Comparison of ENCODE assay signal across 37 cellular contexts in genomic region chr19:15787611-15788155, GRCh38. TPM values are rescaled to one million over a fixed set of nuclear protein-coding genes. Genes with fewer than 3 reads are reported as not detected.
"Had no signal": no experiment of that assay in that cellular context is flagged by ENCODE, and none has a peak within 500 bp of the region (broad histone marks: within the 10 kb centered on the region; RNA-seq: fewer than 3 reads in every experiment).

Gene OR10H5 (plus strand): TSS chr19:15787661. CDS start chr19:15794049, 6,388 bp downstream.

- DNase-seq: activated B cell treated with CpG ODN at 0.5 μM for 24 hours; activated CD4-positive, alpha-beta memory T cell treated with anti-CD3 and anti-CD28 coated beads for 36 hours; activated CD4-positive, alpha-beta T cell treated with anti-CD3 and anti-CD28 coated beads for 48 hours; activated CD4-positive, alpha-beta T cell treated with anti-CD3 and anti-CD28 coated beads, Interleukin-2, amount 50 U/mL, for 1 hour; activated CD8-positive, alpha-beta memory T cell treated with anti-CD3 and anti-CD28 coated beads, Interleukin-2, amount 10 ng/mL, durations not matched to agents 7 days and 5 days; activated CD8-positive, alpha-beta memory T cell treated with anti-CD3 and anti-CD28 coated beads, Interleukin-2, amount 50 U/mL, for 4 hours; activated CD8-positive, alpha-beta T cell treated with anti-CD3 and anti-CD28 coated beads, Interleukin-2, amount 10 ng/mL, durations not matched to agents 7 days and 5 days; activated effector memory CD4-positive, alpha-beta T cell treated with anti-CD3 and anti-CD28 coated beads, Interleukin-2, amount 50 U/mL, for 16 hours; activated naive CD4-positive, alpha-beta T cell treated with anti-CD3 and anti-CD28 coated beads for 36 hours; activated T-cell treated with anti-CD3 and anti-CD28 coated beads, Interleukin-2, amount 50 U/mL, for 1 hour; activated T-cell treated with anti-CD3 and anti-CD28 coated beads, Interleukin-2, amount 50 U/mL, for 48 hours; amniotic stem cell; anterior cingulate cortex; body of pancreas; central memory CD4-positive, alpha-beta T cell; cerebellar nuclear complex; colonic mucosa; dorsolateral prefrontal cortex; effector memory CD4-positive, alpha-beta T cell; endodermal cell; erythroblast; foreskin keratinocyte; gastrocnemius medialis; glutamatergic neuron; T-helper 1 cell; T-helper 17 cell; T1000; WERI-Rb-1 had no signal

- H3K4me1 Mint-ChIP-seq: activated B cell treated with CpG ODN at 0.5 μM for 24 hours; activated CD8-positive, alpha-beta memory T cell treated with anti-CD3 and anti-CD28 coated beads, Interleukin-2, amount 10 ng/mL, durations not matched to agents 7 days and 5 days; endodermal cell had no signal

- ATAC-seq: activated CD4-positive, CD25-positive, alpha-beta regulatory T cell treated with anti-CD3 and anti-CD28 coated beads, Interleukin-2, amount 50 U/mL, for 24 hours; activated CD8-positive, alpha-beta memory T cell treated with anti-CD3 and anti-CD28 coated beads, Interleukin-2, amount 10 ng/mL, durations not matched to agents 7 days and 5 days; activated CD8-positive, alpha-beta T cell treated with anti-CD3 and anti-CD28 coated beads, Interleukin-2, amount 10 ng/mL, durations not matched to agents 7 days and 5 days; body of pancreas; foreskin keratinocyte; gastrocnemius medialis; T-helper 17 cell had no signal

- H3K9me3 ChIP-seq: body of pancreas, colonic mucosa, esophagus muscularis mucosa, gastrocnemius medialis had no signal

- H3K4me3 Mint-ChIP-seq: activated B cell treated with CpG ODN at 0.5 μM for 24 hours; activated CD4-positive, alpha-beta memory T cell treated with anti-CD3 and anti-CD28 coated beads for 36 hours; activated CD8-positive, alpha-beta memory T cell treated with anti-CD3 and anti-CD28 coated beads, Interleukin-2, amount 10 ng/mL, durations not matched to agents 7 days and 5 days; activated CD8-positive, alpha-beta T cell treated with anti-CD3 and anti-CD28 coated beads, Interleukin-2, amount 10 ng/mL, durations not matched to agents 7 days and 5 days; activated naive CD4-positive, alpha-beta T cell treated with anti-CD3 and anti-CD28 coated beads for 36 hours; activated naive CD8-positive, alpha-beta T cell; activated T-helper 1 cell treated with anti-CD3 and anti-CD28 coated beads, Interleukin-12 subunit alpha, Interleukin-12 subunit beta, Interleukin-2, Interleukin-4 antibody, amounts not matched to agents 30 ng/mL and 10 ng/mL and 1 ng/mL, durations not matched to agents 14 hours and 24 hours and 36 hours; dendritic cell treated with granulocyte-macrophage colony-stimulating factor and Interleukin-4, amounts not matched to agents 40 ng/mL and 50 ng/mL, for 4 days; endodermal cell; T-helper 17 cell; T-helper 2 cell treated with Interferon-gamma antibody and Interleukin-4, amounts not matched to agents 5 μg/mL and 100 μg/mL, for 36 hours had no signal

- H3K4me1 ChIP-seq: body of pancreas, colonic mucosa, esophagus muscularis mucosa, foreskin keratinocyte, gastrocnemius medialis had no signal

- H3K27me3 ChIP-seq: body of pancreas, cardiac muscle cell, colonic mucosa, foreskin keratinocyte, gastrocnemius medialis had no signal

- H3K4me3 ChIP-seq: body of pancreas, cardiac muscle cell, colonic mucosa, dorsolateral prefrontal cortex, esophagus muscularis mucosa, gastrocnemius medialis had no signal

- H3K36me3 ChIP-seq: cardiac muscle cell, colonic mucosa, esophagus muscularis mucosa, gastrocnemius medialis, WERI-Rb-1 had no signal

- H3K36me3 Mint-ChIP-seq: activated CD4-positive, alpha-beta memory T cell treated with anti-CD3 and anti-CD28 coated beads for 36 hours; activated CD8-positive, alpha-beta memory T cell treated with anti-CD3 and anti-CD28 coated beads, Interleukin-2, amount 10 ng/mL, durations not matched to agents 7 days and 5 days; activated naive CD8-positive, alpha-beta T cell had no signal

- H3K27ac ChIP-seq: body of pancreas, cardiac muscle cell, colonic mucosa, dorsolateral prefrontal cortex, esophagus muscularis mucosa, foreskin keratinocyte, gastrocnemius medialis, WERI-Rb-1 had no signal

- H3K9me3 Mint-ChIP-seq: activated CD4-positive, alpha-beta memory T cell treated with anti-CD3 and anti-CD28 coated beads for 36 hours; activated naive CD4-positive, alpha-beta T cell treated with anti-CD3 and anti-CD28 coated beads for 36 hours; activated T-helper 1 cell treated with anti-CD3 and anti-CD28 coated beads, Interleukin-12 subunit alpha, Interleukin-12 subunit beta, Interleukin-2, Interleukin-4 antibody, amounts not matched to agents 30 ng/mL and 10 ng/mL and 1 ng/mL, durations not matched to agents 14 hours and 24 hours and 36 hours; activated T-helper 2 cell treated with anti-CD3 and anti-CD28 coated beads, Interferon-gamma antibody, Interleukin-2, Interleukin-4, amounts not matched to agents 10 μg/mL and 5 μg/mL and 100 μg/mL, durations not matched to agents 14 hours and 24 hours and 36 hours; dendritic cell treated with granulocyte-macrophage colony-stimulating factor and Interleukin-4, amounts not matched to agents 40 ng/mL and 50 ng/mL, for 4 days; T-helper 2 cell treated with Interferon-gamma antibody and Interleukin-4, amounts not matched to agents 5 μg/mL and 100 μg/mL, for 36 hours had no signal

- H3K27ac Mint-ChIP-seq: activated B cell treated with CpG ODN at 0.5 μM for 24 hours; activated CD4-positive, alpha-beta memory T cell treated with anti-CD3 and anti-CD28 coated beads for 36 hours; activated CD8-positive, alpha-beta memory T cell treated with anti-CD3 and anti-CD28 coated beads, Interleukin-2, amount 10 ng/mL, durations not matched to agents 7 days and 5 days; activated CD8-positive, alpha-beta T cell treated with anti-CD3 and anti-CD28 coated beads, Interleukin-2, amount 10 ng/mL, durations not matched to agents 7 days and 5 days; activated naive CD4-positive, alpha-beta T cell treated with anti-CD3 and anti-CD28 coated beads for 36 hours; activated naive CD8-positive, alpha-beta T cell; activated T-helper 1 cell treated with anti-CD3 and anti-CD28 coated beads, Interleukin-12 subunit alpha, Interleukin-12 subunit beta, Interleukin-2, Interleukin-4 antibody, amounts not matched to agents 30 ng/mL and 10 ng/mL and 1 ng/mL, durations not matched to agents 14 hours and 24 hours and 36 hours; activated T-helper 2 cell treated with anti-CD3 and anti-CD28 coated beads, Interferon-gamma antibody, Interleukin-2, Interleukin-4, amounts not matched to agents 10 μg/mL and 5 μg/mL and 100 μg/mL, durations not matched to agents 14 hours and 24 hours and 36 hours; dendritic cell treated with granulocyte-macrophage colony-stimulating factor and Interleukin-4, amounts not matched to agents 40 ng/mL and 50 ng/mL, for 4 days; endodermal cell; T-helper 17 cell; T-helper 2 cell treated with Interferon-gamma antibody and Interleukin-4, amounts not matched to agents 5 μg/mL and 100 μg/mL, for 36 hours had no signal

RNA-seq across cellular contexts. Expression of gene OR10H5, which starts in this region (rescaled TPM):
- total RNA-seq: activated B cell treated with CpG ODN at 0.5 μM for 24 hours; activated CD4-positive, alpha-beta memory T cell treated with anti-CD3 and anti-CD28 coated beads for 36 hours; activated CD8-positive, alpha-beta memory T cell treated with anti-CD3 and anti-CD28 coated beads for 36 hours; activated CD8-positive, alpha-beta memory T cell treated with anti-CD3 and anti-CD28 coated beads, Interleukin-2, amount 10 ng/mL, durations not matched to agents 7 days and 5 days; activated CD8-positive, alpha-beta T cell treated with anti-CD3 and anti-CD28 coated beads, Interleukin-2, amount 10 ng/mL, durations not matched to agents 7 days and 5 days; activated naive CD4-positive, alpha-beta T cell treated with anti-CD3 and anti-CD28 coated beads for 36 hours; activated T-helper 1 cell treated with anti-CD3 and anti-CD28 coated beads, Interleukin-12 subunit alpha, Interleukin-12 subunit beta, Interleukin-2, Interleukin-4 antibody, amounts not matched to agents 30 ng/mL and 10 ng/mL and 1 ng/mL, durations not matched to agents 14 hours and 24 hours and 36 hours; activated T-helper 2 cell treated with anti-CD3 and anti-CD28 coated beads, Interferon-gamma antibody, Interleukin-2, Interleukin-4, amounts not matched to agents 10 μg/mL and 5 μg/mL and 100 μg/mL, durations not matched to agents 14 hours and 24 hours and 36 hours; body of pancreas; cardiac muscle cell; colonic mucosa; endodermal cell; foreskin keratinocyte; gastrocnemius medialis; T-helper 17 cell had no signal
